17 cellular contexts compared by ENCODE assay signal in genomic region chr2:12607971-12608370, GRCh38.
DNase-seq lines count a peak whose midpoint lies in the region; TF ChIP-seq lines count a peak whose summit lies in the region.
"Had no signal": no experiment of that assay in that cellular context is flagged by ENCODE, and none has a peak within 500 bp of the region (broad histone marks: within the 10 kb centered on the region; RNA-seq: fewer than 3 reads in every experiment).

No MANE protein-coding gene starts in this region.

- peaks cover 5% of the 10 kb centered on the region for H3F3A ChIP-seq in smooth muscle cell (ENCODE audit: low read depth)

- H3K4me3 ChIP-seq in mammary epithelial cell (replicated peaks in 1 of 3; ENCODE audit: insufficient read depth in 1 of 3, low read depth in 2 of 3, low read length in 3 of 3) (no peak overlapping the region), smooth muscle cell (no peak overlapping the region)
- H3K4me3 ChIP-seq: upper lobe of left lung had no signal

- H3K36me3 Mint-ChIP-seq in activated naive CD4-positive, alpha-beta T cell treated with anti-CD3 and anti-CD28 coated beads, Interleukin-2, amount 10 ng/mL, durations not matched to agents 7 days and 5 days = peaks cover 6% of the 10 kb centered on the region
- no peaks in the 10 kb centered on the region for H3K36me3 Mint-ChIP-seq in glutamatergic neuron (ENCODE audit: unreplicated experiment)

- WGBS in mammary epithelial cell (ENCODE audit: low coverage, missing lambda C conversion rate) = 51% methylated on average over 3 of the region's 3 CpGs
- WGBS in smooth muscle cell (ENCODE audit: low lambda C conversion rate) = 57% methylated on average over 3 of the region's 3 CpGs

- peaks cover 1% of the 10 kb centered on the region for H3K9me3 Mint-ChIP-seq in activated naive CD4-positive, alpha-beta T cell treated with anti-CD3 and anti-CD28 coated beads, Interleukin-2, amount 10 ng/mL, durations not matched to agents 7 days and 5 days
- peaks cover under 1% of the 10 kb centered on the region for H3K9me3 Mint-ChIP-seq in glutamatergic neuron (ENCODE audit: unreplicated experiment)
- H3K9me3 Mint-ChIP-seq: CD4-positive, alpha-beta T cell; effector memory CD8-positive, alpha-beta T cell; stimulated activated naive CD8-positive, alpha-beta T cell treated with anti-CD3 and anti-CD28 coated beads, Interleukin-15, Interleukin-2, amounts not matched to agents 100 ng/mL and 50 ng/mL, for 24 hours had no signal

- peaks cover 11% of the 10 kb centered on the region for H3K4me1 Mint-ChIP-seq in activated naive CD4-positive, alpha-beta T cell treated with anti-CD3 and anti-CD28 coated beads, Interleukin-2, amount 10 ng/mL, durations not matched to agents 7 days and 5 days
- peaks cover 5% of the 10 kb centered on the region for H3K4me1 Mint-ChIP-seq in glutamatergic neuron (ENCODE audit: low read depth, unreplicated experiment)

- H3K9me3 ChIP-seq in mammary epithelial cell (replicated peaks; ENCODE audit: insufficient read depth, low read length) (no peaks in the 10 kb centered on the region), smooth muscle cell (replicated peaks; ENCODE audit: low read depth) (no peaks in the 10 kb centered on the region)
- H3K9me3 ChIP-seq: upper lobe of left lung had no signal

- H3K27me3 ChIP-seq in mammary epithelial cell (ENCODE audit: insufficient read depth, low read length) = no peaks in the 10 kb centered on the region
- no peaks in the 10 kb centered on the region for H3K27me3 ChIP-seq in smooth muscle cell (ENCODE audit: low read depth)
- H3K27me3 ChIP-seq: upper lobe of left lung had no signal

- no peaks in the 10 kb centered on the region for H4K20me1 ChIP-seq in mammary epithelial cell (ENCODE audit: insufficient read depth, low read length)
- H4K20me1 ChIP-seq in smooth muscle cell (ENCODE audit: low read depth) = no peaks in the 10 kb centered on the region

- H3K4me3 Mint-ChIP-seq in activated naive CD4-positive, alpha-beta T cell treated with anti-CD3 and anti-CD28 coated beads, Interleukin-2, amount 10 ng/mL, durations not matched to agents 7 days and 5 days = no peak overlapping the region
- H3K4me3 Mint-ChIP-seq in glutamatergic neuron (ENCODE audit: unreplicated experiment) = no peak overlapping the region
- H3K4me3 Mint-ChIP-seq: activated T-helper 1 cell treated with anti-CD3 and anti-CD28 coated beads, Interleukin-12 subunit alpha, Interleukin-12 subunit beta, Interleukin-2, Interleukin-4 antibody, amounts not matched to agents 30 ng/mL and 10 ng/mL and 1 ng/mL, durations not matched to agents 14 hours and 24 hours and 36 hours; CD4-positive, alpha-beta T cell; effector memory CD8-positive, alpha-beta T cell; stimulated activated naive CD8-positive, alpha-beta T cell treated with anti-CD3 and anti-CD28 coated beads, Interleukin-15, Interleukin-2, amounts not matched to agents 100 ng/mL and 50 ng/mL, for 24 hours had no signal

- CTCF ChIA-PET in activated naive CD4-positive, alpha-beta T cell treated with anti-CD3 and anti-CD28 coated beads, Interleukin-2, amount 10 ng/mL, durations not matched to agents 7 days and 5 days (lab: Charles Lee) = no interaction called here
- CTCF ChIA-PET in mammary epithelial cell (lab: Charles Lee; ENCODE audit: low non-redundant PET) = no interaction called here

- H3K4me1 ChIP-seq in mammary epithelial cell (ENCODE audit: insufficient read depth, low read length) (peaks cover 6% of the 10 kb centered on the region), smooth muscle cell (ENCODE audit: low read depth) (peaks cover 10% of the 10 kb centered on the region)

- H3K9ac ChIP-seq in mammary epithelial cell (ENCODE audit: insufficient read depth, low read length) (no peak overlapping the region), smooth muscle cell (ENCODE audit: low read depth) (no peak overlapping the region)

- intact Hi-C loops in mammary epithelial cell (cut with micrococcal nuclease) = no loop called here

- H3K27me3 Mint-ChIP-seq in activated naive CD4-positive, alpha-beta T cell treated with anti-CD3 and anti-CD28 coated beads, Interleukin-2, amount 10 ng/mL, durations not matched to agents 7 days and 5 days = peaks cover 5% of the 10 kb centered on the region
- H3K27me3 Mint-ChIP-seq in glutamatergic neuron (ENCODE audit: unreplicated experiment) = no peaks in the 10 kb centered on the region
- H3K27me3 Mint-ChIP-seq: CD4-positive, alpha-beta T cell; stimulated activated naive CD8-positive, alpha-beta T cell treated with anti-CD3 and anti-CD28 coated beads, Interleukin-15, Interleukin-2, amounts not matched to agents 100 ng/mL and 50 ng/mL, for 24 hours had no signal

- in situ Hi-C loops in mammary epithelial cell (cut with MboI; ENCODE audit: low sequenced_read_pairs in 2 of 2) = no loop called here

- H3K79me2 ChIP-seq in mammary epithelial cell (ENCODE audit: insufficient read depth, low read length) = no peaks in the 10 kb centered on the region
- H3K79me2 ChIP-seq in smooth muscle cell (ENCODE audit: low read depth) = no peaks in the 10 kb centered on the region

- no TSS peak for BruUV-seq in mammary epithelial cell (replicated peaks; lab: Mats Ljungman, UMichigan)

- H3K27ac ChIP-seq in mammary epithelial cell (ENCODE audit: insufficient read depth, low read depth, low read length) (no peak overlapping the region), smooth muscle cell (ENCODE audit: low read depth) (peak overlapping the region; percentile 90)
- H3K27ac ChIP-seq: upper lobe of left lung had no signal

- H3K36me3 ChIP-seq in mammary epithelial cell (ENCODE audit: insufficient read depth, low read length) (no peaks in the 10 kb centered on the region), smooth muscle cell (ENCODE audit: low read depth) (no peaks in the 10 kb centered on the region)
- H3K36me3 ChIP-seq: upper lobe of left lung had no signal

- H3K4me2 ChIP-seq in mammary epithelial cell (ENCODE audit: insufficient read depth, low read depth, low read length) = no peak overlapping the region
- no peak overlapping the region for H3K4me2 ChIP-seq in smooth muscle cell

- no peak overlapping the region for H2AFZ ChIP-seq in mammary epithelial cell (ENCODE audit: low read depth, low read length)
- H2AFZ ChIP-seq in smooth muscle cell (ENCODE audit: low read depth) = no peak overlapping the region

- peak; percentile 10 for DNase-seq in activated naive CD4-positive, alpha-beta T cell treated with Interleukin-2 at 50 U/mL for 16 hours
- no peak for DNase-seq in activated naive CD4-positive, alpha-beta T cell treated with anti-CD3 and anti-CD28 coated beads, Interleukin-2, amount 10 ng/mL, durations not matched to agents 7 days and 5 days
- DNase-seq in M059J (ENCODE audit: low read depth) (peak; percentile 66), mammary epithelial cell (peak; percentile 87), smooth muscle cell (lab: John Stamatoyannopoulos, UW; ENCODE audit: unreplicated experiment) (no peak), hypothalamus (lab: John Stamatoyannopoulos, UW) (no peak), anterior cingulate cortex (lab: John Stamatoyannopoulos, UW) (no peak), glutamatergic neuron (no peak)
- DNase-seq: amygdala; CD4-positive, alpha-beta T cell; effector memory CD8-positive, alpha-beta T cell; GOT3; midbrain; NCI-H1436 treated with DMSO at 0.1 percent for 48 hours; upper lobe of left lung had no signal

- TF ChIP-seq CTCF in mammary epithelial cell (conservative IDR thresholded peaks at IDR 0.05 in 1 of 2, IDR thresholded peaks at IDR 0.05 in 1 of 2; ENCODE audit: extremely low read depth in 1 of 2, insufficient read depth in 1 of 2, low read depth in 1 of 2, low read length in 2 of 2) (no peak), smooth muscle cell (IDR thresholded peaks at IDR 0.05; ENCODE audit: borderline replicate concordance, insufficient read depth, poor library complexity, severe bottlenecking) (no peak), glutamatergic neuron (IDR thresholded peaks at IDR 0.05; ENCODE audit: partially characterized antibody, unreplicated experiment) (no peak)

- no peak overlapping the region for H3K27ac Mint-ChIP-seq in activated naive CD4-positive, alpha-beta T cell treated with anti-CD3 and anti-CD28 coated beads, Interleukin-2, amount 10 ng/mL, durations not matched to agents 7 days and 5 days
- no peak overlapping the region for H3K27ac Mint-ChIP-seq in glutamatergic neuron (ENCODE audit: unreplicated experiment)
- H3K27ac Mint-ChIP-seq: activated T-helper 1 cell treated with anti-CD3 and anti-CD28 coated beads, Interleukin-12 subunit alpha, Interleukin-12 subunit beta, Interleukin-2, Interleukin-4 antibody, amounts not matched to agents 30 ng/mL and 10 ng/mL and 1 ng/mL, durations not matched to agents 14 hours and 24 hours and 36 hours; CD4-positive, alpha-beta T cell; effector memory CD8-positive, alpha-beta T cell; stimulated activated naive CD8-positive, alpha-beta T cell treated with anti-CD3 and anti-CD28 coated beads, Interleukin-15, Interleukin-2, amounts not matched to agents 100 ng/mL and 50 ng/mL, for 24 hours had no signal

- dilution Hi-C loops in mammary epithelial cell (cut with HindIII; ENCODE audit: low sequenced_read_pairs) = loop anchor here (5.0 to 10.0 kb wide), 2 partner anchors 53 to 101 kb away; no protein-coding TSS in a partner anchor

Comparison
In these comparisons a context has a peak if more than half of its experiments do, and no peak if none do; other contexts are left out.
1. DNase-seq: peak in activated naive CD4-positive, alpha-beta T cell treated with Interleukin-2 at 50 U/mL for 16 hours (single experiment), M059J (single experiment) and mammary epithelial cell (single experiment); none in activated naive CD4-positive, alpha-beta T cell treated with anti-CD3 and anti-CD28 coated beads, Interleukin-2, amount 10 ng/mL, durations not matched to agents 7 days and 5 days (single experiment), smooth muscle cell (single experiment), hypothalamus (0 of 51), anterior cingulate cortex (0 of 58) and glutamatergic neuron (single experiment).